ENCODE assay signal across 27 cellular contexts in genomic region chr1:181607524-181607923, GRCh38.
"Had no signal": no experiment of that assay in that cellular context is flagged by ENCODE, and none has a peak within 500 bp of the region (broad histone marks: within the 10 kb centered on the region; RNA-seq: fewer than 3 reads in every experiment).

No MANE protein-coding gene starts in this region.

- FAIRE-seq: colon, endometrium, endothelial cell of umbilical vein, frontal cortex had no signal

- H3K9me3 ChIP-seq: colonic mucosa, esophagus muscularis mucosa, esophagus squamous epithelium, gastrocnemius medialis, gastroesophageal sphincter, heart left ventricle, heart right ventricle had no signal

- H3K27me3 ChIP-seq: colonic mucosa, esophagus muscularis mucosa, esophagus squamous epithelium, foreskin keratinocyte, gastroesophageal sphincter had no signal

- H3K27ac ChIP-seq: colonic mucosa, coronary artery, epithelial cell of prostate, esophagus muscularis mucosa, esophagus squamous epithelium, foreskin keratinocyte, gastrocnemius medialis, gastroesophageal sphincter, heart left ventricle, heart right ventricle had no signal

- DNase-seq: colonic mucosa; cortex of kidney; dermis blood vessel endothelial cell; effector CD4-positive, alpha-beta T cell; effector CD8-positive, alpha-beta T cell; effector memory CD4-positive, alpha-beta T cell; effector memory CD8-positive, alpha-beta T cell; endodermal cell; erythroblast; esophagus squamous epithelium; foreskin fibroblast; foreskin keratinocyte; foreskin melanocyte; gastrocnemius medialis; glutamatergic neuron; heart left ventricle; heart right ventricle had no signal

- H3K4me3 Mint-ChIP-seq: dendritic cell treated with granulocyte-macrophage colony-stimulating factor and Interleukin-4, amounts not matched to agents 40 ng/mL and 50 ng/mL, for 4 days; effector memory CD8-positive, alpha-beta T cell; endodermal cell had no signal

- H3K27ac Mint-ChIP-seq: dendritic cell treated with granulocyte-macrophage colony-stimulating factor and Interleukin-4, amounts not matched to agents 40 ng/mL and 50 ng/mL, for 4 days; effector memory CD8-positive, alpha-beta T cell; endodermal cell had no signal

- H3K4me3 ChIP-seq: colonic mucosa, coronary artery, esophagus muscularis mucosa, esophagus squamous epithelium, gastrocnemius medialis, gastroesophageal sphincter, heart left ventricle, heart right ventricle had no signal

- ATAC-seq: effector memory CD8-positive, alpha-beta T cell; esophagus mucosa; foreskin keratinocyte; gastrocnemius medialis; gastroesophageal sphincter; heart left ventricle; heart right ventricle had no signal

- H3K9me3 Mint-ChIP-seq: dendritic cell treated with granulocyte-macrophage colony-stimulating factor and Interleukin-4, amounts not matched to agents 40 ng/mL and 50 ng/mL, for 4 days; endodermal cell had no signal

- H3K36me3 ChIP-seq: colonic mucosa, esophagus muscularis mucosa, esophagus squamous epithelium, gastrocnemius medialis, gastroesophageal sphincter, heart left ventricle, heart right ventricle had no signal

- H3K27me3 Mint-ChIP-seq: dendritic cell treated with granulocyte-macrophage colony-stimulating factor and Interleukin-4, amounts not matched to agents 40 ng/mL and 50 ng/mL, for 4 days had no signal

- H3K4me1 ChIP-seq: colonic mucosa, esophagus muscularis mucosa, esophagus squamous epithelium, foreskin keratinocyte, gastrocnemius medialis, gastroesophageal sphincter, heart left ventricle, heart right ventricle had no signal
